ENCODE assay signal across 1 cellular context in the genomic region with DNA sequence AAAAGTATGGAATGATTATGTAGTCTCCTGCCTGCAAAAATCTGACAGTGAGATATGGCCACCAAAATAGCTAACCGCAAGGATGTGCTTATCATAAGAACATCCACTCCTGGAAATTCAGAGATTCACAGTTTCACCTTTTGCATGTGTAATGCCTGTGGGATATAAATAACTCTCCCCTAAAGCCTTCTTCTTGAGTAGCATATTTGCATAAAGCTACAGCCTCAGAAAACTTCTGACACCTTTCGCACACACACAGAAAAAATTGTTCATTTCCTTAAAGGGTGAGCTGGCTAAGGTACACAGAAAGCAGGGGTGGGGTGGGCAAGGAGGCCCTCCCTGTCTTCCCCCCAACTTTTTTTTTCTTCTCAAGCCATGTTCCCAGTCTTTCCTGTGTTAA.
TF ChIP-seq lines count a peak whose summit lies in the region.

No MANE protein-coding gene starts in this region.

TF ChIP-seq in GM12878, 131 proteins besides CTCF, POLR2A, EP300 and RAD21 (continued from another document):
- TF ChIP-seq, protein P1, sequence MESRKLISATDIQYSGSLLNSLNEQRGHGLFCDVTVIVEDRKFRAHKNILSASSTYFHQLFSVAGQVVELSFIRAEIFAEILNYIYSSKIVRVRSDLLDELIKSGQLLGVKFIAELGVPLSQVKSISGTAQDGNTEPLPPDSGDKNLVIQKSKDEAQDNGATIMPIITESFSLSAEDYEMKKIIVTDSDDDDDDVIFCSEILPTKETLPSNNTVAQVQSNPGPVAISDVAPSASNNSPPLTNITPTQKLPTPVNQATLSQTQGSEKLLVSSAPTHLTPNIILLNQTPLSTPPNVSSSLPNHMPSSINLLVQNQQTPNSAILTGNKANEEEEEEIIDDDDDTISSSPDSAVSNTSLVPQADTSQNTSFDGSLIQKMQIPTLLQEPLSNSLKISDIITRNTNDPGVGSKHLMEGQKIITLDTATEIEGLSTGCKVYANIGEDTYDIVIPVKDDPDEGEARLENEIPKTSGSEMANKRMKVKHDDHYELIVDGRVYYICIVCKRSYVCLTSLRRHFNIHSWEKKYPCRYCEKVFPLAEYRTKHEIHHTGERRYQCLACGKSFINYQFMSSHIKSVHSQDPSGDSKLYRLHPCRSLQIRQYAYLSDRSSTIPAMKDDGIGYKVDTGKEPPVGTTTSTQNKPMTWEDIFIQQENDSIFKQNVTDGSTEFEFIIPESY (IDR thresholded peaks at IDR 0.05) = no peak
- TF ChIP-seq GATAD2B (conservative IDR thresholded peaks at IDR 0.05; ENCODE audit: low read depth) (0 out of 2 replicates have a peak, but pooled peaks have one; percentile 12), FOXM1 (IDR thresholded peaks at IDR 0.05; ENCODE audit: low read depth, low read length) (peak; percentile 41; the same call in 1 of the 2 replicates), POU2F2 (IDR thresholded peaks at IDR 0.05; ENCODE audit: borderline replicate concordance, low read depth, low read length) (peak; percentile 96; the same call in 2 of the 3 replicates), BHLHE40 (IDR thresholded peaks at IDR 0.05; ENCODE audit: borderline replicate concordance in 1 of 2, low read depth in 2 of 2, low read length in 1 of 2) (peak; percentile 25 to 41; a peak in 2 of 4 replicates), ATF7 (IDR thresholded peaks at IDR 0.05; ENCODE audit: low read depth) (peak; percentile 86), BCL11A (IDR thresholded peaks at IDR 0.05; ENCODE audit: low read depth, low read length) (peak; percentile 44; the same call in 1 of the 2 replicates), JUNB (IDR thresholded peaks at IDR 0.05) (peak; percentile 44), IKZF1 (conservative IDR thresholded peaks at IDR 0.05) (peak; percentile 80), SREBF1 (IDR thresholded peaks at IDR 0.05; ENCODE audit: low read length) (0 out of 2 replicates have a peak, but pooled peaks have one; percentile 22), POLR2AphosphoS5 (IDR thresholded peaks at IDR 0.05; ENCODE audit: low read length) (peak; percentile 82), RFX5 (IDR thresholded peaks at IDR 0.05; ENCODE audit: low read depth, low read length) (no peak), SUPT20H (IDR thresholded peaks at IDR 0.05; ENCODE audit: borderline replicate concordance, control insufficient read depth, low read depth, low read length) (no peak), MEF2B (IDR thresholded peaks at IDR 0.05; ENCODE audit: partially characterized antibody, poor library complexity, severe bottlenecking) (peak; percentile 81), EED (IDR thresholded peaks at IDR 0.05; ENCODE audit: low read depth) (peak; percentile 77), RUNX3 (IDR thresholded peaks at IDR 0.05; ENCODE audit: low read length) (peak; percentile 93), SP1 (IDR thresholded peaks at IDR 0.05; ENCODE audit: low read depth, low read length) (peak; percentile 40), TAF1 (IDR thresholded peaks at IDR 0.05; ENCODE audit: borderline replicate concordance, low read depth, low read length) (peak; percentile 69; the same call in 1 of the 2 replicates), STAT1 (conservative IDR thresholded peaks at IDR 0.05) (no peak), SREBF2 (IDR thresholded peaks at IDR 0.05; ENCODE audit: low read length) (no peak), DPF2 (IDR thresholded peaks at IDR 0.05) (peak; percentile 26), TCF3 (IDR thresholded peaks at IDR 0.05; ENCODE audit: borderline replicate concordance, insufficient read depth, low read depth, low read length) (no peak), MEF2A (IDR thresholded peaks at IDR 0.05; ENCODE audit: insufficient read depth, low read depth, low read length) (peak; percentile 96), CEBPB (IDR thresholded peaks at IDR 0.05; ENCODE audit: borderline replicate concordance in 1 of 2, low read depth in 2 of 2, low read length in 2 of 2) (0 out of 4 replicates have a peak, but pooled peaks of 1 of the 2 experiments have one; percentile 60), ZNF217 (IDR thresholded peaks at IDR 0.05) (peak; percentile 67), PML (IDR thresholded peaks at IDR 0.05; ENCODE audit: low read length) (peak; percentile 35; the same call in 1 of the 2 replicates), CREM (IDR thresholded peaks at IDR 0.05; ENCODE audit: low read depth) (peak; percentile 60; the same call in 1 of the 2 replicates), IKZF2 (IDR thresholded peaks at IDR 0.05) (peak; percentile 85 to 87), NBN (IDR thresholded peaks at IDR 0.05) (0 out of 2 replicates have a peak, but pooled peaks have one; percentile 37), MTA2 (IDR thresholded peaks at IDR 0.05; ENCODE audit: low read depth) (peak; percentile 51; the same call in 1 of the 2 replicates), ETV6 (conservative IDR thresholded peaks at IDR 0.05 in 1 of 2, IDR thresholded peaks at IDR 0.05 in 1 of 2; ENCODE audit: borderline replicate concordance in 1 of 2, low read depth in 1 of 2) (0 out of 4 replicates have a peak, but pooled peaks of 1 of the 2 experiments have one; percentile 21)
- TF ChIP-seq, protein P2, sequence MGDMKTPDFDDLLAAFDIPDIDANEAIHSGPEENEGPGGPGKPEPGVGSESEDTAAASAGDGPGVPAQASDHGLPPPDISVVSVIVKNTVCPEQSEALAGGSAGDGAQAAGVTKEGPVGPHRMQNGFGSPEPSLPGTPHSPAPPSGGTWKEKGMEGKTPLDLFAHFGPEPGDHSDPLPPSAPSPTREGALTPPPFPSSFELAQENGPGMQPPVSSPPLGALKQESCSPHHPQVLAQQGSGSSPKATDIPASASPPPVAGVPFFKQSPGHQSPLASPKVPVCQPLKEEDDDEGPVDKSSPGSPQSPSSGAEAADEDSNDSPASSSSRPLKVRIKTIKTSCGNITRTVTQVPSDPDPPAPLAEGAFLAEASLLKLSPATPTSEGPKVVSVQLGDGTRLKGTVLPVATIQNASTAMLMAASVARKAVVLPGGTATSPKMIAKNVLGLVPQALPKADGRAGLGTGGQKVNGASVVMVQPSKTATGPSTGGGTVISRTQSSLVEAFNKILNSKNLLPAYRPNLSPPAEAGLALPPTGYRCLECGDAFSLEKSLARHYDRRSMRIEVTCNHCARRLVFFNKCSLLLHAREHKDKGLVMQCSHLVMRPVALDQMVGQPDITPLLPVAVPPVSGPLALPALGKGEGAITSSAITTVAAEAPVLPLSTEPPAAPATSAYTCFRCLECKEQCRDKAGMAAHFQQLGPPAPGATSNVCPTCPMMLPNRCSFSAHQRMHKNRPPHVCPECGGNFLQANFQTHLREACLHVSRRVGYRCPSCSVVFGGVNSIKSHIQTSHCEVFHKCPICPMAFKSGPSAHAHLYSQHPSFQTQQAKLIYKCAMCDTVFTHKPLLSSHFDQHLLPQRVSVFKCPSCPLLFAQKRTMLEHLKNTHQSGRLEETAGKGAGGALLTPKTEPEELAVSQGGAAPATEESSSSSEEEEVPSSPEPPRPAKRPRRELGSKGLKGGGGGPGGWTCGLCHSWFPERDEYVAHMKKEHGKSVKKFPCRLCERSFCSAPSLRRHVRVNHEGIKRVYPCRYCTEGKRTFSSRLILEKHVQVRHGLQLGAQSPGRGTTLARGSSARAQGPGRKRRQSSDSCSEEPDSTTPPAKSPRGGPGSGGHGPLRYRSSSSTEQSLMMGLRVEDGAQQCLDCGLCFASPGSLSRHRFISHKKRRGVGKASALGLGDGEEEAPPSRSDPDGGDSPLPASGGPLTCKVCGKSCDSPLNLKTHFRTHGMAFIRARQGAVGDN (IDR thresholded peaks at IDR 0.05) = peak; percentile 10; the same call in 1 of the 2 replicates
- TF ChIP-seq, protein P3, sequence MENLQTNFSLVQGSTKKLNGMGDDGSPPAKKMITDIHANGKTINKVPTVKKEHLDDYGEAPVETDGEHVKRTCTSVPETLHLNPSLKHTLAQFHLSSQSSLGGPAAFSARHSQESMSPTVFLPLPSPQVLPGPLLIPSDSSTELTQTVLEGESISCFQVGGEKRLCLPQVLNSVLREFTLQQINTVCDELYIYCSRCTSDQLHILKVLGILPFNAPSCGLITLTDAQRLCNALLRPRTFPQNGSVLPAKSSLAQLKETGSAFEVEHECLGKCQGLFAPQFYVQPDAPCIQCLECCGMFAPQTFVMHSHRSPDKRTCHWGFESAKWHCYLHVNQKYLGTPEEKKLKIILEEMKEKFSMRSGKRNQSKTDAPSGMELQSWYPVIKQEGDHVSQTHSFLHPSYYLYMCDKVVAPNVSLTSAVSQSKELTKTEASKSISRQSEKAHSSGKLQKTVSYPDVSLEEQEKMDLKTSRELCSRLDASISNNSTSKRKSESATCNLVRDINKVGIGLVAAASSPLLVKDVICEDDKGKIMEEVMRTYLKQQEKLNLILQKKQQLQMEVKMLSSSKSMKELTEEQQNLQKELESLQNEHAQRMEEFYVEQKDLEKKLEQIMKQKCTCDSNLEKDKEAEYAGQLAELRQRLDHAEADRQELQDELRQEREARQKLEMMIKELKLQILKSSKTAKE (IDR thresholded peaks at IDR 0.05; ENCODE audit: low read depth, poor library complexity, severe bottlenecking) = peak; percentile 21
- TF ChIP-seq, protein P4, sequence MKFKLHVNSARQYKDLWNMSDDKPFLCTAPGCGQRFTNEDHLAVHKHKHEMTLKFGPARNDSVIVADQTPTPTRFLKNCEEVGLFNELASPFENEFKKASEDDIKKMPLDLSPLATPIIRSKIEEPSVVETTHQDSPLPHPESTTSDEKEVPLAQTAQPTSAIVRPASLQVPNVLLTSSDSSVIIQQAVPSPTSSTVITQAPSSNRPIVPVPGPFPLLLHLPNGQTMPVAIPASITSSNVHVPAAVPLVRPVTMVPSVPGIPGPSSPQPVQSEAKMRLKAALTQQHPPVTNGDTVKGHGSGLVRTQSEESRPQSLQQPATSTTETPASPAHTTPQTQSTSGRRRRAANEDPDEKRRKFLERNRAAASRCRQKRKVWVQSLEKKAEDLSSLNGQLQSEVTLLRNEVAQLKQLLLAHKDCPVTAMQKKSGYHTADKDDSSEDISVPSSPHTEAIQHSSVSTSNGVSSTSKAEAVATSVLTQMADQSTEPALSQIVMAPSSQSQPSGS (IDR thresholded peaks at IDR 0.05; ENCODE audit: low read length) = peak; percentile 85
- TF ChIP-seq, protein P5, sequence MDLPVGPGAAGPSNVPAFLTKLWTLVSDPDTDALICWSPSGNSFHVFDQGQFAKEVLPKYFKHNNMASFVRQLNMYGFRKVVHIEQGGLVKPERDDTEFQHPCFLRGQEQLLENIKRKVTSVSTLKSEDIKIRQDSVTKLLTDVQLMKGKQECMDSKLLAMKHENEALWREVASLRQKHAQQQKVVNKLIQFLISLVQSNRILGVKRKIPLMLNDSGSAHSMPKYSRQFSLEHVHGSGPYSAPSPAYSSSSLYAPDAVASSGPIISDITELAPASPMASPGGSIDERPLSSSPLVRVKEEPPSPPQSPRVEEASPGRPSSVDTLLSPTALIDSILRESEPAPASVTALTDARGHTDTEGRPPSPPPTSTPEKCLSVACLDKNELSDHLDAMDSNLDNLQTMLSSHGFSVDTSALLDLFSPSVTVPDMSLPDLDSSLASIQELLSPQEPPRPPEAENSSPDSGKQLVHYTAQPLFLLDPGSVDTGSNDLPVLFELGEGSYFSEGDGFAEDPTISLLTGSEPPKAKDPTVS (IDR thresholded peaks at IDR 0.05; ENCODE audit: low read depth, low read length) = no peak
- TF ChIP-seq, protein P6, sequence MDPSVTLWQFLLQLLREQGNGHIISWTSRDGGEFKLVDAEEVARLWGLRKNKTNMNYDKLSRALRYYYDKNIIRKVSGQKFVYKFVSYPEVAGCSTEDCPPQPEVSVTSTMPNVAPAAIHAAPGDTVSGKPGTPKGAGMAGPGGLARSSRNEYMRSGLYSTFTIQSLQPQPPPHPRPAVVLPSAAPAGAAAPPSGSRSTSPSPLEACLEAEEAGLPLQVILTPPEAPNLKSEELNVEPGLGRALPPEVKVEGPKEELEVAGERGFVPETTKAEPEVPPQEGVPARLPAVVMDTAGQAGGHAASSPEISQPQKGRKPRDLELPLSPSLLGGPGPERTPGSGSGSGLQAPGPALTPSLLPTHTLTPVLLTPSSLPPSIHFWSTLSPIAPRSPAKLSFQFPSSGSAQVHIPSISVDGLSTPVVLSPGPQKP (IDR thresholded peaks at IDR 0.05; ENCODE audit: low read depth, low read length) = 0 out of 2 replicates have a peak, but pooled peaks have one; percentile 17
- TF ChIP-seq, protein P7, sequence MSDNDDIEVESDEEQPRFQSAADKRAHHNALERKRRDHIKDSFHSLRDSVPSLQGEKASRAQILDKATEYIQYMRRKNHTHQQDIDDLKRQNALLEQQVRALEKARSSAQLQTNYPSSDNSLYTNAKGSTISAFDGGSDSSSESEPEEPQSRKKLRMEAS (IDR thresholded peaks at IDR 0.05; ENCODE audit: low read depth, low read length) = no peak
TF ChIP-seq in GM12878: peak in this region for 35.
